In the genomic region with DNA sequence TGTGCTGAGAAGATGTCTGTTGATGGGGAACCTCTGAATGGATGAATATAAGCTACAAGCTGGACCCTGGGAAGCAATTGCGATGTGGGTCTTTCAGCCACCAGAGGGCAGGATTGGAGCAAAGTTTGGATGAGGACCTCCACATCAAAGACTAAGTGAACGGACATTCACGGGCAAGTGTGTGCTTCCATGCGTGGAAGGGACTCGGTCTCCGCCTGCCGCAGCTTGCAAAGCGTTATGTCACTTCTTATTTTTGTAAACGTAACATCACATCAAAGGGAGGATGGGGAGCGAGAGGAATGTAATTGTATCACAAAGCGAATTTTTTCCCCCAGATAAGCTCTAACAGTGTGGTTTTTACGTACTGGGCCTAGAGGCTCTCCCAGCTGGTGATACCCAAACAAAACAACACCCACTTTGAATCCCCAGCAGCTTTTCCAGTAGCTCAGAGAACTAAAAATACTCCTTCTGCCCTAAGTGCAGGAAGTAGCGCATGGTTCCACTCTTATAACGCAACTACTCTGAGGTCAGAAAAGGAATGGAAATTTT, we compare ENCODE assay signal across 8 cellular contexts.
DNase-seq lines count a peak whose midpoint lies in the region; ATAC-seq and TF ChIP-seq lines count a peak whose summit lies in the region.

No MANE protein-coding gene starts in this region.

- H3K4me3 ChIP-seq in mucosa of rectum (ENCODE audit: low read length in 2 of 2) = peak overlapping the region; percentile 52 to 73

- H3K27ac ChIP-seq in mucosa of rectum (ENCODE audit: low read depth in 2 of 2, low read length in 2 of 2) = peak overlapping the region; percentile 8 to 25

- H3K27me3 ChIP-seq in mucosa of rectum (ENCODE audit: control insufficient read depth in 2 of 2, insufficient read depth in 2 of 2, low read length in 2 of 2) = no peaks in the 10 kb centered on the region

- peaks cover 6 to 8% of the 10 kb centered on the region in 2 donors for H3K4me1 ChIP-seq in mucosa of rectum (ENCODE audit: control insufficient read depth in 2 of 2, insufficient read depth in 2 of 2, low read length in 2 of 2)

- peak; percentile 37 for ATAC-seq in GM19468 (IDR thresholded peaks at IDR 0.05; ENCODE audit: extremely low read depth, unreplicated experiment)

- peak; percentile 45 for DNase-seq in COLO829 (ENCODE audit: low spot score)
- DNase-seq in HPDE6-E6E7 (ENCODE audit: extremely low spot score) = peak; percentile 46
- DNase-seq in NOMO-1 (lab: John Stamatoyannopoulos, UW; ENCODE audit: unreplicated experiment in 2 of 2) = peak; percentile 48 to 78
- peak; percentile 51 for DNase-seq in activated T-cell treated with anti-CD3 and anti-CD28 coated beads for 1 hour (ENCODE audit: low read depth)
- DNase-seq in erythroblast (lab: John Stamatoyannopoulos, UW) = peak; percentile 59 to 71
- peak; percentile 55 for DNase-seq in stimulated activated CD8-positive, alpha-beta memory T cell treated with anti-CD3 and anti-CD28 coated beads, Interleukin-4, amount 100 ng/mL, for 24 hours (ENCODE audit: low read depth)

- no peaks in the 10 kb centered on the region for H3K9me3 ChIP-seq in mucosa of rectum (ENCODE audit: control insufficient read depth in 2 of 2, low read length in 2 of 2)

- H3K36me3 ChIP-seq in mucosa of rectum (ENCODE audit: control insufficient read depth in 2 of 2, insufficient read depth in 2 of 2, low read length in 2 of 2) = peaks cover 4 to 5% of the 10 kb centered on the region in 2 donors

- no peak overlapping the region for H3K9ac ChIP-seq in mucosa of rectum (ENCODE audit: low read depth in 1 of 2, low read length in 2 of 2)

- TF ChIP-seq POLR2A in erythroblast (IDR thresholded peaks at IDR 0.05; ENCODE audit: low read length) = no peak

Comparison
In these comparisons a context has a peak if more than half of its experiments do, and no peak if none do; other contexts are left out.
1. Peak in every context shown above with its lines: DNase-seq, ATAC-seq, H3K4me3 ChIP-seq and H3K27ac ChIP-seq.